20 cellular contexts compared by ENCODE assay signal in the genomic region with DNA sequence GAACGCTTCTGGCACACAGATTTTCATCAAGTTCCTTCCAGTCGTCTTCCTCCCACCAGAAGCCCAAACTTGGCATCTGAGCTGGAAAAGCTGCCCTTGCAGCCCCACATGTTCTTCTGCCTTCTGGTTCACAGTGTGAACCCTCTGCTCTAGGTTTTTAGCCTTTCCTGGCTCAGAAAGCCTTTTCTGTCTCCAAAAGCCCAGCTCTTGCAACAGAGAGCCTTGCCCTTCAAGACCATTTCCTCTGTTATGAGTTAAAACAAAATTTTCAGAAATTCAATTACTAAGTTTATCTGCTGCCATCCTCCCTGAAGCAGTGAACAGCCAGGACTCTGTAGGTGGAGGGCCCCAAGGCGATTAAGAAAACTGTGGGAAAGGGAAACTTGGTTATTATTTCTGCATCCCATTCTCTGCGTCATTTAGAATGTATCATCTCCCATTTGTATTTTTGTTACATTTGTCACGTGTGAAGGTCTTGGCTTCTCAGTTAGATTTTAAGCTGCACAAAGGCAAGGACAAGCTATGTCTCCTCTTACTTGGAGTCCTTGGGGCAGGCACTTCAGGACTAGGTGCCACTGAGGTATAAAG. TPM values are rescaled to one million over a fixed set of nuclear protein-coding genes. Genes with fewer than 3 reads are reported as not detected.
DNase-seq lines count a peak whose midpoint lies in the region; ATAC-seq and TF ChIP-seq lines count a peak whose summit lies in the region.
"Had no signal": no experiment of that assay in that cellular context is flagged by ENCODE, and none has a peak within 500 bp of the region (broad histone marks: within the 10 kb centered on the region; RNA-seq: fewer than 3 reads in every experiment).

No MANE protein-coding gene starts in this region.

- in situ Hi-C loops in G401 (cut with HindIII; ENCODE audit: low sequenced_read_pairs): no loop called here

- H3K36me3 Mint-ChIP-seq in WTC11: peaks cover 27% of the 10 kb centered on the region
- H3K36me3 Mint-ChIP-seq: naive B cell had no signal

- peak; percentile 40 for DNase-seq in G401 (ENCODE audit: low spot score)
- no peak for DNase-seq in WTC11 (ENCODE audit: low spot score)
- DNase-seq in fibroblast of mammary gland (ENCODE audit: low read depth): peak; percentile 75
- DNase-seq in sciatic nerve (ENCODE audit: low spot score): no peak
- DNase-seq in NCI-H446 treated with DMSO at 0.1 percent for 48 hours (lab: John Stamatoyannopoulos, UW): no peak
- no peak for DNase-seq in globus pallidus (ENCODE audit: low spot score)
- DNase-seq: activated gamma-delta T cell; activated naive CD8-positive, alpha-beta T cell treated with anti-CD3 and anti-CD28 coated beads, Interleukin-2, amount 50 U/mL, for 24 hours; CD4-positive, alpha-beta T cell; foreskin melanocyte; GDM1; islet precursor cell; naive B cell; NCI-H1694 treated with DMSO at 0.1 percent for 48 hours; occipital lobe; SK-N-SH; testis had no signal

- peaks cover 20% of the 10 kb centered on the region for H3K4me1 Mint-ChIP-seq in WTC11
- H3K4me1 Mint-ChIP-seq: activated naive CD8-positive, alpha-beta T cell treated with anti-CD3 and anti-CD28 coated beads, Interleukin-2, amount 50 U/mL, for 24 hours had no signal

- no peak overlapping the region for H3K4me3 ChIP-seq in fibroblast of mammary gland (ENCODE audit: control insufficient read depth, low read depth, low read length)
- H3K4me3 ChIP-seq: testis had no signal

- H3K27me3 Mint-ChIP-seq in WTC11 (ENCODE audit: low read depth): no peaks in the 10 kb centered on the region

- H3K9me3 Mint-ChIP-seq in WTC11: no peaks in the 10 kb centered on the region
- H3K9me3 Mint-ChIP-seq: activated naive CD8-positive, alpha-beta T cell treated with anti-CD3 and anti-CD28 coated beads, Interleukin-2, amount 50 U/mL, for 24 hours; CD4-positive, alpha-beta T cell; naive B cell had no signal

- H3K4me3 Mint-ChIP-seq in WTC11: no peak overlapping the region
- H3K4me3 Mint-ChIP-seq: activated naive CD8-positive, alpha-beta T cell treated with anti-CD3 and anti-CD28 coated beads, Interleukin-2, amount 50 U/mL, for 24 hours; CD4-positive, alpha-beta T cell had no signal

- POLR2A ChIA-PET in WTC11 (lab: Charles Lee): interaction anchor here (0.9 kb wide), 1 partner anchor 57 kb away, joined by 3 read pairs; no protein-coding TSS in a partner anchor

- peak overlapping the region; percentile 71 for H3K27ac Mint-ChIP-seq in WTC11
- H3K27ac Mint-ChIP-seq: activated naive CD8-positive, alpha-beta T cell treated with anti-CD3 and anti-CD28 coated beads, Interleukin-2, amount 50 U/mL, for 24 hours; CD4-positive, alpha-beta T cell; naive B cell had no signal

- TF ChIP-seq CTCF in WTC11 (IDR thresholded peaks at IDR 0.05) (no peak), fibroblast of mammary gland (conservative IDR thresholded peaks at IDR 0.05; ENCODE audit: control insufficient read depth, insufficient read depth, low read depth, low read length) (no peak)

- no peak for ATAC-seq in WTC11
- ATAC-seq in sciatic nerve: peak; percentile 85
- ATAC-seq in GM21529 (IDR thresholded peaks at IDR 0.05; ENCODE audit: unreplicated experiment): no peak
- ATAC-seq in HG02610 (IDR thresholded peaks at IDR 0.05; ENCODE audit: unreplicated experiment): no peak
- ATAC-seq: activated naive CD8-positive, alpha-beta T cell treated with anti-CD3 and anti-CD28 coated beads, Interleukin-2, amount 50 U/mL, for 24 hours; HCT116 had no signal

- CTCF ChIA-PET in WTC11 (lab: Charles Lee): interaction anchor here (1.0 to 3.3 kb wide), 3 partner anchors 11 to 116 kb away, joined by 3 to 19 read pairs (median 3); no protein-coding TSS in a partner anchor

- intact Hi-C loops in sciatic nerve (cut with DNase I): no loop called here

TF ChIP-seq in WTC11, 78 proteins besides CTCF, POLR2A, EP300 and RAD21:
- TF ChIP-seq SMAD3 (CRISPR knock-in tag; IDR thresholded peaks at IDR 0.05; ENCODE audit: borderline replicate concordance) (no peak), CDX4 (CRISPR knock-in tag; IDR thresholded peaks at IDR 0.05; ENCODE audit: borderline replicate concordance) (no peak), MYBL2 (CRISPR knock-in tag; IDR thresholded peaks at IDR 0.05) (no peak), ZNF121 (CRISPR knock-in tag; IDR thresholded peaks at IDR 0.05) (no peak), ZNF423 (CRISPR knock-in tag; IDR thresholded peaks at IDR 0.05) (no peak), RORB (CRISPR knock-in tag; IDR thresholded peaks at IDR 0.05) (no peak), ESRRA (CRISPR knock-in tag; IDR thresholded peaks at IDR 0.05; ENCODE audit: borderline replicate concordance) (no peak)
- TF ChIP-seq, protein P1, sequence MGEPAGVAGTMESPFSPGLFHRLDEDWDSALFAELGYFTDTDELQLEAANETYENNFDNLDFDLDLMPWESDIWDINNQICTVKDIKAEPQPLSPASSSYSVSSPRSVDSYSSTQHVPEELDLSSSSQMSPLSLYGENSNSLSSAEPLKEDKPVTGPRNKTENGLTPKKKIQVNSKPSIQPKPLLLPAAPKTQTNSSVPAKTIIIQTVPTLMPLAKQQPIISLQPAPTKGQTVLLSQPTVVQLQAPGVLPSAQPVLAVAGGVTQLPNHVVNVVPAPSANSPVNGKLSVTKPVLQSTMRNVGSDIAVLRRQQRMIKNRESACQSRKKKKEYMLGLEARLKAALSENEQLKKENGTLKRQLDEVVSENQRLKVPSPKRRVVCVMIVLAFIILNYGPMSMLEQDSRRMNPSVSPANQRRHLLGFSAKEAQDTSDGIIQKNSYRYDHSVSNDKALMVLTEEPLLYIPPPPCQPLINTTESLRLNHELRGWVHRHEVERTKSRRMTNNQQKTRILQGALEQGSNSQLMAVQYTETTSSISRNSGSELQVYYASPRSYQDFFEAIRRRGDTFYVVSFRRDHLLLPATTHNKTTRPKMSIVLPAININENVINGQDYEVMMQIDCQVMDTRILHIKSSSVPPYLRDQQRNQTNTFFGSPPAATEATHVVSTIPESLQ (CRISPR knock-in tag; IDR thresholded peaks at IDR 0.05): no peak

RNA-seq across cellular contexts. Expression of gene FAM124A, which starts 18.8 kb away (rescaled TPM):
- total RNA-seq in G401 (2014; rRNA removed; shearing (Covaris generic)): 0.49 and 0.95 TPM in 2 replicates
- 41.2 to 45.8 TPM (median 41.6 TPM) in 3 replicates for total RNA-seq in WTC11 (2021)
- 19.2 TPM for total RNA-seq in sciatic nerve
- total RNA-seq: CD4-positive, alpha-beta T cell had no signal

Comparison
In these comparisons a context has a peak if more than half of its experiments do, and no peak if none do; other contexts are left out.
1. DNase-seq: peak in G401 (single experiment) and fibroblast of mammary gland (single experiment); none in WTC11 (single experiment), sciatic nerve (single experiment), NCI-H446 treated with DMSO at 0.1 percent for 48 hours (single experiment) and globus pallidus (single experiment).
2. RNA of gene FAM124A, which starts 18.8 kb away (total RNA-seq): 41.2 to 45.8 TPM in WTC11 and 19.2 TPM in sciatic nerve (single experiment); 0.49 to 0.95 TPM in G401; every median in the first group is over 10 times any median in the second.